ENCODE assay signal across 3 cellular contexts in the genomic region with DNA sequence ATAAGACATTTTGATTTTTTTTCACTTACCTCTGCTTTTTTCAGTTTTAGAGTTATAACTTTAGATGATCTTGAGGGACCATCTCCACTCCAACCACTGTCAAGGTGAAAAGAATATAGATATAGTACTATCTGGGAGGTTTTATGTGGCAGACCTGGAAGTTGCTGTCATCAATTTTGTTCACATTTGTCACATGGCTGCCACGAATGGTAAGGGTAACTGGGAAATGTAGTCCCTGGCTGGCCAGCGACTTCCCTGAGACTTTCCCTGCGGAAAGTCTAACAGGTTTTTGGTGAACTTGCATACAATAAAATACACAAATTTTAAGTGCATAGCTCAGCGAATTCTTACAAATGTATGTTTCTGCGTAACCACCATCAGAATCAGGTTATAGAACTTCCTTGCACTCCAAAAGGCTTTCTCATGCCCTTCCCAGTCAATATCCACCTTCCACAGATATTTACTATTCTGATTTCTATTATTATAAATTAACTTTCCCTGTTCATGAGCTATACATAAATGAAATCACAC.
TF ChIP-seq lines count a peak whose summit lies in the region.

No MANE protein-coding gene starts in this region.

TF ChIP-seq in A549, 52 proteins besides CTCF, POLR2A, EP300 and RAD21:
- TF ChIP-seq HOXB5 (CRISPR knock-in tag; IDR thresholded peaks at IDR 0.05) (no peak), MYC (IDR thresholded peaks at IDR 0.05; ENCODE audit: borderline replicate concordance, low read length) (no peak), MAFK (IDR thresholded peaks at IDR 0.05; ENCODE audit: partially characterized antibody) (peak; percentile 56), RCOR1 (IDR thresholded peaks at IDR 0.05; ENCODE audit: low read depth, low read length) (no peak), HOXB13 (CRISPR knock-in tag; IDR thresholded peaks at IDR 0.05; ENCODE audit: low read depth) (no peak)

TF ChIP-seq in IMR-90, 13 proteins besides CTCF, POLR2A, EP300 and RAD21:
- TF ChIP-seq NFE2L2 (IDR thresholded peaks at IDR 0.05; ENCODE audit: low read depth, low read length): no peak
- peak; percentile 84 for TF ChIP-seq MAFK (IDR thresholded peaks at IDR 0.05; ENCODE audit: low read depth, low read length)
- TF ChIP-seq, protein P1, sequence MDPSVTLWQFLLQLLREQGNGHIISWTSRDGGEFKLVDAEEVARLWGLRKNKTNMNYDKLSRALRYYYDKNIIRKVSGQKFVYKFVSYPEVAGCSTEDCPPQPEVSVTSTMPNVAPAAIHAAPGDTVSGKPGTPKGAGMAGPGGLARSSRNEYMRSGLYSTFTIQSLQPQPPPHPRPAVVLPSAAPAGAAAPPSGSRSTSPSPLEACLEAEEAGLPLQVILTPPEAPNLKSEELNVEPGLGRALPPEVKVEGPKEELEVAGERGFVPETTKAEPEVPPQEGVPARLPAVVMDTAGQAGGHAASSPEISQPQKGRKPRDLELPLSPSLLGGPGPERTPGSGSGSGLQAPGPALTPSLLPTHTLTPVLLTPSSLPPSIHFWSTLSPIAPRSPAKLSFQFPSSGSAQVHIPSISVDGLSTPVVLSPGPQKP (IDR thresholded peaks at IDR 0.05; ENCODE audit: borderline replicate concordance, low read depth, low read length): no peak
- no peak for TF ChIP-seq BHLHE40 (IDR thresholded peaks at IDR 0.05; ENCODE audit: low read depth, low read length)

TF ChIP-seq in K562, 482 proteins besides CTCF, POLR2A, EP300 and RAD21:
- TF ChIP-seq E2F4 (CRISPR knock-in tag; IDR thresholded peaks at IDR 0.05; ENCODE audit: low read depth): no peak
- TF ChIP-seq ZNF316 (IDR thresholded peaks at IDR 0.05): 0 out of 2 replicates have a peak, but pooled peaks have one; percentile 4
- no peak for TF ChIP-seq ZNF143 (CRISPR knock-in tag; IDR thresholded peaks at IDR 0.05)
TF ChIP-seq in K562: peak in this region for 1.
